Comparison of ENCODE assay signal across 1 cellular context in genomic region chr1:107430540-107431228, GRCh38.
TF ChIP-seq lines count a peak whose summit lies in the region.

No MANE protein-coding gene starts in this region.

TF ChIP-seq in HepG2, 621 proteins besides CTCF, POLR2A, EP300 and RAD21 (continued from another document and continues in another):
- TF ChIP-seq ARID5B (CRISPR knock-in tag; IDR thresholded peaks at IDR 0.05) (peak; percentile 76), ZNF614 (CRISPR knock-in tag; IDR thresholded peaks at IDR 0.05; ENCODE audit: borderline replicate concordance) (0 out of 2 replicates have a peak, but pooled peaks have one; percentile 42), ZNF644 (CRISPR knock-in tag; IDR thresholded peaks at IDR 0.05; ENCODE audit: low read depth) (0 out of 2 replicates have a peak, but pooled peaks have one; percentile 19), ATF4 (CRISPR knock-in tag; IDR thresholded peaks at IDR 0.05) (peak in 1 of 2 experiments; percentile 27; a peak in 1 of 4 replicates), REPIN1 (CRISPR knock-in tag; IDR thresholded peaks at IDR 0.05; ENCODE audit: borderline replicate concordance, low read depth) (peak; percentile 65), FOXP4 (CRISPR knock-in tag; IDR thresholded peaks at IDR 0.05) (peak; percentile 76), ZNF574 (CRISPR knock-in tag; IDR thresholded peaks at IDR 0.05) (peak; percentile 29; the same call in 1 of the 2 replicates), HMGXB3 (CRISPR knock-in tag; IDR thresholded peaks at IDR 0.05; ENCODE audit: borderline replicate concordance) (no peak), SOX6 (IDR thresholded peaks at IDR 0.05) (no peak), SOX6 (CRISPR knock-in tag; IDR thresholded peaks at IDR 0.05) (peak; percentile 60; the same call in 1 of the 2 replicates), IRF2 (CRISPR knock-in tag; IDR thresholded peaks at IDR 0.05) (peak; percentile 54; the same call in 1 of the 2 replicates), LCORL (IDR thresholded peaks at IDR 0.05) (no peak), LCORL (CRISPR knock-in tag; IDR thresholded peaks at IDR 0.05) (0 out of 2 replicates have a peak, but pooled peaks have one; percentile 16), POGZ (CRISPR knock-in tag; IDR thresholded peaks at IDR 0.05) (0 out of 2 replicates have a peak, but pooled peaks have one; percentile 47), ZNF788 (CRISPR knock-in tag; IDR thresholded peaks at IDR 0.05; ENCODE audit: borderline replicate concordance) (peak; percentile 32; the same call in 1 of the 2 replicates), MIER3 (CRISPR knock-in tag; IDR thresholded peaks at IDR 0.05; ENCODE audit: borderline replicate concordance) (peak; percentile 72; the same call in 1 of the 2 replicates), ZKSCAN8 (CRISPR knock-in tag; IDR thresholded peaks at IDR 0.05; ENCODE audit: borderline replicate concordance) (peak; percentile 64; the same call in 1 of the 2 replicates), YEATS2 (CRISPR knock-in tag; IDR thresholded peaks at IDR 0.05; ENCODE audit: borderline replicate concordance) (peak; percentile 49; the same call in 1 of the 2 replicates), ELF1 (CRISPR knock-in tag; IDR thresholded peaks at IDR 0.05) (0 out of 2 replicates have a peak, but pooled peaks have one; percentile 21), TARDBP (CRISPR knock-in tag; IDR thresholded peaks at IDR 0.05) (0 out of 2 replicates have a peak, but pooled peaks have one; percentile 52), SALL1 (CRISPR knock-in tag; IDR thresholded peaks at IDR 0.05) (peak; percentile 48; the same call in 1 of the 2 replicates), FLYWCH1 (CRISPR knock-in tag; IDR thresholded peaks at IDR 0.05) (no peak), NR2F1 (CRISPR knock-in tag; IDR thresholded peaks at IDR 0.05) (no peak), HNF4G (IDR thresholded peaks at IDR 0.05; ENCODE audit: borderline replicate concordance, low read depth, low read length) (0 out of 2 replicates have a peak, but pooled peaks have one; percentile 11), HNF4G (CRISPR knock-in tag; IDR thresholded peaks at IDR 0.05; ENCODE audit: borderline replicate concordance, low read depth) (no peak), NCOA2 (CRISPR knock-in tag; IDR thresholded peaks at IDR 0.05) (no peak), SOX13 (IDR thresholded peaks at IDR 0.05) (no peak), SOX13 (CRISPR knock-in tag; conservative IDR thresholded peaks at IDR 0.05 in 1 of 2, IDR thresholded peaks at IDR 0.05 in 1 of 2) (peak in 1 of 2 experiments; percentile 69; a peak in 2 of 4 replicates), KAT8 (CRISPR knock-in tag; IDR thresholded peaks at IDR 0.05) (peak; percentile 59; the same call in 1 of the 2 replicates), NONO (IDR thresholded peaks at IDR 0.05) (no peak), NONO (CRISPR knock-in tag; conservative IDR thresholded peaks at IDR 0.05) (peak; percentile 61; the same call in 1 of the 2 replicates), AHDC1 (CRISPR knock-in tag; IDR thresholded peaks at IDR 0.05; ENCODE audit: borderline replicate concordance) (peak; percentile 35; the same call in 1 of the 2 replicates), FOXO1 (CRISPR knock-in tag; IDR thresholded peaks at IDR 0.05) (peak; percentile 83), RNF219 (CRISPR knock-in tag; IDR thresholded peaks at IDR 0.05) (no peak), ZNF205 (CRISPR knock-in tag; IDR thresholded peaks at IDR 0.05) (0 out of 2 replicates have a peak, but pooled peaks have one; percentile 28), SOX5 (CRISPR knock-in tag; IDR thresholded peaks at IDR 0.05; ENCODE audit: borderline replicate concordance) (peak; percentile 49; the same call in 1 of the 2 replicates)
